Comparison of ENCODE assay signal across 9 cellular contexts in genomic region chr2:203240491-203240890, GRCh38. TPM values are rescaled to one million over a fixed set of nuclear protein-coding genes. Genes with fewer than 3 reads are reported as not detected.
DNase-seq lines count a peak whose midpoint lies in the region; ATAC-seq and TF ChIP-seq lines count a peak whose summit lies in the region.
"Had no signal": no experiment of that assay in that cellular context is flagged by ENCODE, and none has a peak within 500 bp of the region (broad histone marks: within the 10 kb centered on the region; RNA-seq: fewer than 3 reads in every experiment).

No MANE protein-coding gene starts in this region.

- H3K27ac ChIP-seq in colonic mucosa (no peak overlapping the region), Peyer's patch (no peak overlapping the region)

- H3K9me3 ChIP-seq in colonic mucosa = no peaks in the 10 kb centered on the region
- peaks cover 2% of the 10 kb centered on the region for H3K9me3 ChIP-seq in neuron (ENCODE audit: low read length)
- no peaks in the 10 kb centered on the region for H3K9me3 ChIP-seq in Peyer's patch

- peak overlapping the region; percentile 67; the same call in 1 of the 2 replicates for H3K4me3 ChIP-seq in GM12864 (ENCODE audit: low read depth, low read length)
- peak overlapping the region; percentile 99 for H3K4me3 ChIP-seq in NB4 (ENCODE audit: low read depth, low read length)
- H3K4me3 ChIP-seq in colonic mucosa = no peak overlapping the region
- peak overlapping the region; percentile 61 for H3K4me3 ChIP-seq in neuron (ENCODE audit: low read length)
- peak overlapping the region in 1 of 4 donors; percentile 84 for H3K4me3 ChIP-seq in Peyer's patch

- H3K9ac ChIP-seq in colonic mucosa (ENCODE audit: low read depth in 2 of 2, low read length in 2 of 2) = peak overlapping the region; percentile 2 to 24

- TF ChIP-seq CTCF in GM12864 (IDR thresholded peaks at IDR 0.05; ENCODE audit: low read depth, low read length, missing control alignments) = no peak
- no peak for TF ChIP-seq CTCF in NB4 (IDR thresholded peaks at IDR 0.05; ENCODE audit: low read depth, low read length)
- TF ChIP-seq CTCF in colonic mucosa (IDR thresholded peaks at IDR 0.05) = no peak
- TF ChIP-seq CTCF in Peyer's patch (IDR thresholded peaks at IDR 0.05) = no peak

- no peak for DNase-seq in GM12864 (ENCODE audit: low read depth)
- no peak for DNase-seq in NB4 (ENCODE audit: low read depth)
- DNase-seq in colonic mucosa = no peak
- DNase-seq in 8988T = no peak
- no peak for DNase-seq in Peyer's patch
- DNase-seq: NCI-H510A; stimulated activated CD4-positive, alpha-beta T cell treated with anti-CD3 and anti-CD28 coated beads, Interleukin-15, amount 100 ng/mL, for 24 hours had no signal

- ATAC-seq in GM19463 (IDR thresholded peaks at IDR 0.05; ENCODE audit: unreplicated experiment) = no peak

- peaks cover 3% of the 10 kb centered on the region for H3K4me1 ChIP-seq in colonic mucosa
- peaks cover 5% of the 10 kb centered on the region for H3K4me1 ChIP-seq in neuron (ENCODE audit: insufficient read depth, low read length)
- peaks cover 0 to 13% (median 1%) of the 10 kb centered on the region in 4 donors for H3K4me1 ChIP-seq in Peyer's patch

- H3K36me3 ChIP-seq in colonic mucosa = no peaks in the 10 kb centered on the region
- H3K36me3 ChIP-seq in neuron (ENCODE audit: insufficient read depth, low read length) = peaks cover 12% of the 10 kb centered on the region
- peaks cover 0 to 4% (median 0%) of the 10 kb centered on the region in 3 donors for H3K36me3 ChIP-seq in Peyer's patch

- H2AFZ ChIP-seq in neuron (ENCODE audit: low read depth, low read length) = no peak overlapping the region

- TF ChIP-seq POLR2A in NB4 (IDR thresholded peaks at IDR 0.05; ENCODE audit: extremely low read depth, insufficient read length) (no peak), Peyer's patch (IDR thresholded peaks at IDR 0.05) (no peak)

- no peaks in the 10 kb centered on the region for H3K27me3 ChIP-seq in colonic mucosa
- H3K27me3 ChIP-seq in neuron (ENCODE audit: insufficient read depth, low read length) = no peaks in the 10 kb centered on the region
- no peaks in the 10 kb centered on the region for H3K27me3 ChIP-seq in Peyer's patch

- intact Hi-C loops in colonic mucosa (cut with DNase I) = no loop called here

RNA-seq across cellular contexts. Expression of gene CYP20A1, which starts 1.7 kb away (rescaled TPM):
- total RNA-seq in colonic mucosa = 10 to 100 TPM; 16.0 to 18.2 TPM
- total RNA-seq in Peyer's patch = 10 to 100 TPM; 21.4 to 32.2 (median 25.3) TPM
